31 cellular contexts compared by ENCODE assay signal in genomic region chr1:175901076-175901475, GRCh38.
"Had no signal": no experiment of that assay in that cellular context is flagged by ENCODE, and none has a peak within 500 bp of the region (broad histone marks: within the 10 kb centered on the region; RNA-seq: fewer than 3 reads in every experiment).

No MANE protein-coding gene starts in this region.

- H3K27ac Mint-ChIP-seq: mesothelial cell of epicardium, natural killer cell, nephron progenitor cell, neural progenitor cell had no signal

- H3K4me3 Mint-ChIP-seq: mesothelial cell of epicardium; naive B cell; natural killer cell; nephron progenitor cell; neural progenitor cell; stimulated activated naive B cell treated with anti-CD40 and anti-IgM and Interleukin-4, amounts not matched to agents 10 μg/mL and 1 μg/mL and 100 μg/mL, for 72 hours had no signal

- H3K4me3 ChIP-seq: heart right ventricle, hepatocyte, left lung, lower lobe of right lung, neural progenitor cell, ovary, right atrium auricular region, right lobe of liver, smooth muscle cell, stomach, testis, thyroid gland, transverse colon, upper lobe of left lung had no signal

- H3K9ac ChIP-seq: neural progenitor cell had no signal

- DNase-seq: heart right ventricle; kidney; left colon; left lung; lower lobe of right lung; mammary epithelial cell; mesenchymal stem cell; naive B cell; natural killer cell; nephron progenitor cell; occipital lobe; ovary; right lobe of liver; stimulated activated CD4-positive, alpha-beta T cell treated with anti-CD3 and anti-CD28 coated beads, Interleukin-1b, Interleukin-23, amount 100 ng/mL, for 48 hours; stimulated activated CD4-positive, alpha-beta T cell treated with anti-CD3 and anti-CD28 coated beads, Interleukin-2, amount 100 ng/mL, for 48 hours; stimulated activated CD4-positive, alpha-beta T cell treated with anti-CD3 and anti-CD28 coated beads, Interleukin-4, amount 100 ng/mL, for 4 hours; stimulated activated CD8-positive, alpha-beta memory T cell treated with anti-CD3 and anti-CD28 coated beads, Interleukin-4, amount 100 ng/mL, for 48 hours; stimulated activated naive B cell treated with anti-CD40 and anti-IgM and Interleukin-4, amounts not matched to agents 10 μg/mL and 1 μg/mL and 100 μg/mL, for 72 hours; stimulated activated naive CD8-positive, alpha-beta T cell treated with anti-CD3 and anti-CD28 coated beads, Interleukin-15, Interleukin-2, amounts not matched to agents 100 U/mL and 50 U/mL, for 24 hours; stomach; testis; thyroid gland; transverse colon; upper lobe of left lung had no signal

- H3K4me1 ChIP-seq: heart right ventricle, left lung, lower lobe of right lung, neural progenitor cell, right atrium auricular region, right lobe of liver, stomach, testis, thyroid gland, transverse colon, upper lobe of left lung had no signal

- H3K9me3 Mint-ChIP-seq: mesothelial cell of epicardium, natural killer cell had no signal

- H3K27me3 Mint-ChIP-seq: naive B cell; progenitor cell of endocrine pancreas; stimulated activated naive B cell treated with anti-CD40 and anti-IgM and Interleukin-4, amounts not matched to agents 10 μg/mL and 1 μg/mL and 100 μg/mL, for 72 hours had no signal

- H3K27ac ChIP-seq: heart right ventricle, hepatocyte, left lung, lower lobe of right lung, neural progenitor cell, neutrophil, ovary, right atrium auricular region, right lobe of liver, stomach, testis, thyroid gland, transverse colon, upper lobe of left lung had no signal

- H3K4me1 Mint-ChIP-seq: mesothelial cell of epicardium; naive B cell; natural killer cell; stimulated activated naive B cell treated with anti-CD40 and anti-IgM and Interleukin-4, amounts not matched to agents 10 μg/mL and 1 μg/mL and 100 μg/mL, for 72 hours had no signal

- ATAC-seq: heart right ventricle; left colon; left lung; lower lobe of right lung; natural killer cell; right lobe of liver; stimulated activated naive CD8-positive, alpha-beta T cell treated with anti-CD3 and anti-CD28 coated beads, Interleukin-15, Interleukin-2, amounts not matched to agents 100 U/mL and 50 U/mL, for 24 hours had no signal

- H3K27me3 ChIP-seq: heart right ventricle, hepatocyte, left lung, neutrophil, ovary, right atrium auricular region, right lobe of liver, stomach, testis, thyroid gland, transverse colon, upper lobe of left lung had no signal

- H3K36me3 ChIP-seq: lower lobe of right lung, neural progenitor cell, neutrophil, ovary, right atrium auricular region, right lobe of liver, thyroid gland, transverse colon, upper lobe of left lung had no signal

- H3K9me3 ChIP-seq: left lung, lower lobe of right lung, neutrophil, ovary, right atrium auricular region, right lobe of liver, stomach, testis, thyroid gland, transverse colon, upper lobe of left lung had no signal
